In genomic region chr2:157627594-157628281, GRCh38 we compare ENCODE assay signal across 8 cellular contexts. TPM values are rescaled to one million over a fixed set of nuclear protein-coding genes. Genes with fewer than 3 reads are reported as not detected.
DNase-seq lines count a peak whose midpoint lies in the region; ATAC-seq and TF ChIP-seq lines count a peak whose summit lies in the region.

No MANE protein-coding gene starts in this region.

- H3K9me3 Mint-ChIP-seq in activated CD4-positive, alpha-beta memory T cell treated with anti-CD3 and anti-CD28 coated beads, Interleukin-2, amount 10 ng/mL, durations not matched to agents 7 days and 5 days, result peaks cover 2% of the 10 kb centered on the region

- POLR2A ChIA-PET in activated CD4-positive, alpha-beta memory T cell treated with anti-CD3 and anti-CD28 coated beads, Interleukin-2, amount 10 ng/mL, durations not matched to agents 7 days and 5 days (lab: Charles Lee), result interaction anchor here (0.5 to 1.5 kb wide), 5 partner anchors 187 to 820 kb away, joined by 3 to 6 read pairs (median 3); no protein-coding TSS in a partner anchor

- H3K4me1 ChIP-seq in esophagus (ENCODE audit: control insufficient read depth in 2 of 2, insufficient read depth in 2 of 2, low read length in 1 of 2) (no peaks in the 10 kb centered on the region), neuron (ENCODE audit: insufficient read depth, low read length) (no peaks in the 10 kb centered on the region), transverse colon (peaks cover 0 to 12% (median 4%) of the 10 kb centered on the region in 4 donors)

- H3K27me3 Mint-ChIP-seq in activated CD4-positive, alpha-beta memory T cell treated with anti-CD3 and anti-CD28 coated beads, Interleukin-2, amount 10 ng/mL, durations not matched to agents 7 days and 5 days, result peaks cover 10% of the 10 kb centered on the region

- no peak for TF ChIP-seq POLR2A in transverse colon (IDR thresholded peaks at IDR 0.05)

- peak; percentile 13 for ATAC-seq in HG03460 (IDR thresholded peaks at IDR 0.05; ENCODE audit: unreplicated experiment)

- no peak for TF ChIP-seq EP300 in transverse colon (IDR thresholded peaks at IDR 0.05; ENCODE audit: low read depth)

- in situ Hi-C loops in transverse colon (cut with MboI; ENCODE audit: low pct_ligation_motif_present in 1 of 4, low pct_unique_long_range_greater_than_20kb in 1 of 4, low sequenced_read_pairs in 3 of 4), result no loop called here

- H3K36me3 ChIP-seq in esophagus (ENCODE audit: control insufficient read depth in 2 of 2, insufficient read depth in 2 of 2, low read length in 1 of 2) (no peaks in the 10 kb centered on the region), neuron (ENCODE audit: insufficient read depth, low read length) (no peaks in the 10 kb centered on the region), transverse colon (no peaks in the 10 kb centered on the region)

- no peak overlapping the region for H3K27ac Mint-ChIP-seq in activated CD4-positive, alpha-beta memory T cell treated with anti-CD3 and anti-CD28 coated beads, Interleukin-2, amount 10 ng/mL, durations not matched to agents 7 days and 5 days

- H3K9me3 ChIP-seq in esophagus (ENCODE audit: control insufficient read depth in 2 of 2, insufficient read depth in 1 of 2, low read depth in 1 of 2, low read length in 1 of 2) (no peaks in the 10 kb centered on the region), neuron (ENCODE audit: low read length) (no peaks in the 10 kb centered on the region), transverse colon (no peaks in the 10 kb centered on the region)

- H2AFZ ChIP-seq in neuron (ENCODE audit: low read depth, low read length), result peak overlapping the region; percentile 68

- peak overlapping the region; percentile 78 for H3K4me3 Mint-ChIP-seq in activated CD4-positive, alpha-beta memory T cell treated with anti-CD3 and anti-CD28 coated beads, Interleukin-2, amount 10 ng/mL, durations not matched to agents 7 days and 5 days

- no peaks in the 10 kb centered on the region for H3K36me3 Mint-ChIP-seq in activated CD4-positive, alpha-beta memory T cell treated with anti-CD3 and anti-CD28 coated beads, Interleukin-2, amount 10 ng/mL, durations not matched to agents 7 days and 5 days (ENCODE audit: low read depth)

- H3K4me1 Mint-ChIP-seq in activated CD4-positive, alpha-beta memory T cell treated with anti-CD3 and anti-CD28 coated beads, Interleukin-2, amount 10 ng/mL, durations not matched to agents 7 days and 5 days, result peaks cover 29% of the 10 kb centered on the region

- no peak for TF ChIP-seq CTCF in transverse colon (IDR thresholded peaks at IDR 0.05)

- DNase-seq in ELR (ENCODE audit: low read depth) (peak; percentile 2), transverse colon (peak; percentile 82), SKM-1 (lab: John Stamatoyannopoulos, UW; ENCODE audit: unreplicated experiment) (no peak), iPS-NIHi11 (ENCODE audit: low spot score) (no peak)
- peak; percentile 30 for DNase-seq in activated CD4-positive, alpha-beta memory T cell treated with anti-CD3 and anti-CD28 coated beads, Interleukin-2, amount 10 ng/mL, durations not matched to agents 7 days and 5 days

- H3K27ac ChIP-seq in esophagus (ENCODE audit: low read depth in 2 of 2, low read length in 1 of 2) (no peak overlapping the region), transverse colon (peak overlapping the region; percentile 85 to 91 (median 87))

- intact Hi-C loops in transverse colon (cut with DNase I; ENCODE audit: low total_unique reads), result no loop called here

- WGBS in esophagus, 2 donors, result 6 to 7% methylated on average over 18 of the region's 18 CpGs
- WGBS in transverse colon (ENCODE audit: low coverage in 1 of 2), 2 donors, result 4 to 7% methylated on average over 12 to 18 of the region's 18 CpGs

- H3K4me3 ChIP-seq in esophagus (ENCODE audit: low read depth in 1 of 2, low read length in 2 of 2) (peak overlapping the region; percentile 43 to 60), neuron (ENCODE audit: low read length) (peak overlapping the region; percentile 47), transverse colon (peak overlapping the region; percentile 26 to 63 (median 52))

- H3K27me3 ChIP-seq in esophagus (ENCODE audit: control insufficient read depth in 1 of 2, insufficient read depth in 2 of 2, low read length in 2 of 2) (peaks cover 0 to 2% of the 10 kb centered on the region in 2 donors), neuron (ENCODE audit: insufficient read depth, low read length) (peaks cover 19% of the 10 kb centered on the region), transverse colon (no peaks in the 10 kb centered on the region)

- CTCF ChIA-PET in activated CD4-positive, alpha-beta memory T cell treated with anti-CD3 and anti-CD28 coated beads, Interleukin-2, amount 10 ng/mL, durations not matched to agents 7 days and 5 days (lab: Charles Lee), result interaction anchor here (0.6 to 2.9 kb wide), 31 partner anchors 9 to 384 kb away, joined by 3 to 42 read pairs (median 4); partner anchors contain the start of gene ACVR1

RNA-seq across cellular contexts. Expression of gene ACVR1C, which starts 0.9 kb away (rescaled TPM):
- total RNA-seq in activated CD4-positive, alpha-beta memory T cell treated with anti-CD3 and anti-CD28 coated beads, Interleukin-2, amount 10 ng/mL, durations not matched to agents 7 days and 5 days, result 1 to 10 TPM; 1.6 to 1.9 TPM
- polyA plus RNA-seq in esophagus, result under 1 TPM; 0.06 TPM
- 10 to 100 TPM in 3 of 4 donors, 1 to 10 TPM in 1; 8.2 to 13.7 (median 11.9) TPM for total RNA-seq in transverse colon

Comparison
In these comparisons a context has a peak if more than half of its experiments do, and no peak if none do; other contexts are left out.
1. DNase-seq: peak in ELR (single experiment), activated CD4-positive, alpha-beta memory T cell treated with anti-CD3 and anti-CD28 coated beads, Interleukin-2, amount 10 ng/mL, durations not matched to agents 7 days and 5 days (single experiment) and transverse colon (single experiment); none in SKM-1 (single experiment) and iPS-NIHi11 (single experiment).
2. H3K27ac ChIP-seq: peak in transverse colon (4 of 4); none in esophagus (0 of 2).
3. Peak in every context shown above with its lines, with median percentiles within 50 percentile points of each other: H3K4me3 ChIP-seq.